Comparison of ENCODE assay signal across 33 cellular contexts in the genomic region with DNA sequence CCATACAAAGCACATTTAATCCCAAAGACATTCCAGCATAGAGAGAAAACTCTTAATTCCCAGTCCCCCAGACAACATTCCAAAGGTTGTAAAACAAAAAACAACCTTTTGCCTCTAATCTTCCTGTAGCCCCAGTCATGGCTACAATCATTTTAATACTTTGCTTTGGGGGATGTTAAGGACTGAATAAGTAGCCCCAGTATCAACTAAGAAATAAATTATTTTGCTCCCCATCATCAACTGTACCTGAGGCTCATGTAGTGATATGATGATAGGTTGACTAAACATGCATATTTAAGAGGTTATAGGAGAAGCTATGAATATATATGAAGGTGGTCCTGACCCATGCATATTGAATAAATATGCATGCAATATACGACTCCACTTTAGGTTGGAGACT. TPM values are rescaled to one million over a fixed set of nuclear protein-coding genes. Genes with fewer than 3 reads are reported as not detected.
"Had no signal": no experiment of that assay in that cellular context is flagged by ENCODE, and none has a peak within 500 bp of the region (broad histone marks: within the 10 kb centered on the region; RNA-seq: fewer than 3 reads in every experiment).

No MANE protein-coding gene starts in this region.

- FAIRE-seq: endometrium, islet of Langerhans, keratinocyte had no signal

- H3K27ac ChIP-seq: colonic mucosa, epithelial cell of prostate, esophagus squamous epithelium, gastrocnemius medialis, heart right ventricle, left lung, lower lobe of right lung had no signal

- ATAC-seq: effector memory CD8-positive, alpha-beta T cell; esophagus mucosa; gastrocnemius medialis; heart right ventricle; left cardiac atrium; left lung; left ventricle myocardium superior; lower lobe of right lung; naive thymus-derived CD4-positive, alpha-beta T cell had no signal

- H3K4me1 ChIP-seq: colonic mucosa, esophagus squamous epithelium, gastrocnemius medialis, heart right ventricle, left lung, lower lobe of right lung had no signal

- H3K4me3 ChIP-seq: colonic mucosa, esophagus squamous epithelium, gastrocnemius medialis, heart right ventricle, left lung, lower lobe of right lung had no signal

- H3K27me3 ChIP-seq: colonic mucosa, left lung had no signal

- DNase-seq: colonic mucosa; cortex of kidney; effector CD8-positive, alpha-beta T cell; effector memory CD8-positive, alpha-beta T cell; endodermal cell; erythroblast; esophagus squamous epithelium; foreskin fibroblast; foreskin melanocyte; gastrocnemius medialis; glutamatergic neuron; head of caudate nucleus; heart right ventricle; hippocampal formation; left cardiac atrium; left lung; left ventricle myocardium superior; lower lobe of right lung; mesenchymal stem cell; midbrain; naive thymus-derived CD4-positive, alpha-beta T cell had no signal

- H3K9me3 ChIP-seq: colonic mucosa, gastrocnemius medialis had no signal

- H3K36me3 ChIP-seq: colonic mucosa, esophagus squamous epithelium, gastrocnemius medialis, heart right ventricle, left lung, lower lobe of right lung had no signal

RNA-seq across cellular contexts. Expression of a gene that starts 40.6 kb away (rescaled TPM):
- total RNA-seq: colonic mucosa; dermis microvascular lymphatic vessel endothelial cell; endodermal cell; esophagus mucosa; esophagus squamous epithelium; gastrocnemius medialis; glomerular endothelial cell; heart right ventricle; left cardiac atrium; left lung; left ventricle myocardium superior; lower leg skin; lower lobe of right lung; lung microvascular endothelial cell; mononuclear cell; mucosa of gallbladder; naive thymus-derived CD4-positive, alpha-beta T cell had no signal
- polyA plus RNA-seq: heart right ventricle; keratinocyte; naive thymus-derived CD4-positive, alpha-beta T cell had no signal

RNA-seq across cellular contexts. Expression of a gene that starts 54.4 kb away (rescaled TPM):
- total RNA-seq: colonic mucosa; dermis microvascular lymphatic vessel endothelial cell; endodermal cell; esophagus mucosa; esophagus squamous epithelium; gastrocnemius medialis; glomerular endothelial cell; heart right ventricle; kidney epithelial cell; left cardiac atrium; left lung; left ventricle myocardium superior; lower leg skin; lower lobe of right lung; lung microvascular endothelial cell; mononuclear cell; mucosa of gallbladder; naive thymus-derived CD4-positive, alpha-beta T cell had no signal
- polyA plus RNA-seq: heart right ventricle; keratinocyte; naive thymus-derived CD4-positive, alpha-beta T cell had no signal
